Comparison of ENCODE assay signal across 33 cellular contexts in genomic region chr3:189168711-189169110, GRCh38.
"Had no signal": no experiment of that assay in that cellular context is flagged by ENCODE, and none has a peak within 500 bp of the region (broad histone marks: within the 10 kb centered on the region; RNA-seq: fewer than 3 reads in every experiment).

No MANE protein-coding gene starts in this region.

- DNase-seq: activated B cell treated with CpG ODN at 0.5 μM for 24 hours; activated CD4-positive, alpha-beta memory T cell treated with anti-CD3 and anti-CD28 coated beads for 36 hours; activated CD4-positive, alpha-beta T cell treated with anti-CD3 and anti-CD28 coated beads for 4 hours; activated CD4-positive, alpha-beta T cell treated with anti-CD3 and anti-CD28 coated beads, Interleukin-2, amount 10 ng/mL, durations not matched to agents 24 days and 14 days; activated CD4-positive, alpha-beta T cell treated with anti-CD3 and anti-CD28 coated beads, Interleukin-2, amount 50 U/mL, for 1 hour; activated CD4-positive, alpha-beta T cell treated with anti-CD3 and anti-CD28 coated beads, Interleukin-2, amount 50 U/mL, for 4 hours; activated CD4-positive, CD25-positive, alpha-beta regulatory T cell treated with anti-CD3 and anti-CD28 coated beads, Interleukin-2, amount 50 U/mL, for 72 hours; activated CD8-positive, alpha-beta memory T cell treated with anti-CD3 and anti-CD28 coated beads, Interleukin-2, amount 50 U/mL, for 4 hours; activated CD8-positive, alpha-beta T cell treated with anti-CD3 and anti-CD28 coated beads for 36 hours; activated effector memory CD4-positive, alpha-beta T cell treated with anti-CD3 and anti-CD28 coated beads, Interleukin-2, amount 50 U/mL, for 16 hours; activated gamma-delta T cell treated with Interleukin-2 at 50 U/mL for 16 hours; activated naive CD4-positive, alpha-beta T cell; activated naive CD4-positive, alpha-beta T cell treated with anti-CD3 and anti-CD28 coated beads for 36 hours; activated naive CD4-positive, alpha-beta T cell treated with anti-CD3 and anti-CD28 coated beads, Interleukin-2, amount 50 U/mL, for 16 hours; activated naive CD8-positive, alpha-beta T cell treated with anti-CD3 and anti-CD28 coated beads for 36 hours; activated T-cell treated with anti-CD3 and anti-CD28 coated beads for 4 hours; activated T-cell treated with anti-CD3 and anti-CD28 coated beads, Interleukin-2, amount 50 U/mL, for 1 hour; activated T-cell treated with anti-CD3 and anti-CD28 coated beads, Interleukin-2, amount 50 U/mL, for 4 hours; activated T-cell treated with anti-CD3 and anti-CD28 coated beads, Interleukin-2, amount 50 U/mL, for 72 hours; adrenal gland; amniotic stem cell; aorta; body of pancreas; brain microvascular endothelial cell; central memory CD4-positive, alpha-beta T cell; cerebellar nuclear complex; T-helper 1 cell; T-helper 2 cell; T-helper 9 cell had no signal

- H3K27ac ChIP-seq: adrenal gland, body of pancreas, brain microvascular endothelial cell, breast epithelium, VCaP had no signal

- H3K4me1 ChIP-seq: body of pancreas, breast epithelium had no signal

- ATAC-seq: activated CD8-positive, alpha-beta T cell treated with anti-CD3 and anti-CD28 coated beads for 36 hours; activated naive CD4-positive, alpha-beta T cell treated with anti-CD3 and anti-CD28 coated beads, Interleukin-2, amount 50 U/mL, for 72 hours; activated T-cell treated with anti-CD3 and anti-CD28 coated beads, Interleukin-2, amount 50 U/mL, for 4 hours; activated T-cell treated with anti-CD3 and anti-CD28 coated beads, Interleukin-2, amount 50 U/mL, for 72 hours; activated T-helper 17 cell treated with anti-CD3 and anti-CD28 coated beads, Interleukin-2, amount 50 U/mL, for 72 hours; body of pancreas had no signal

- H3K4me3 ChIP-seq: adrenal gland, body of pancreas, breast epithelium had no signal

- H3K36me3 ChIP-seq: adrenal gland, brain microvascular endothelial cell, breast epithelium had no signal

- H3K9me3 ChIP-seq: adrenal gland, body of pancreas, breast epithelium had no signal

- H3K27me3 ChIP-seq: adrenal gland, body of pancreas, brain microvascular endothelial cell, breast epithelium had no signal
